Comparison of ENCODE assay signal across 8 cellular contexts in genomic region chr7:4610768-4611467, GRCh38.
DNase-seq lines count a peak whose midpoint lies in the region; ATAC-seq, FAIRE-seq and TF ChIP-seq lines count a peak whose summit lies in the region.

No MANE protein-coding gene starts in this region.

- H3K27me3 ChIP-seq in BJ (ENCODE audit: control insufficient read depth, insufficient read depth, low read length) (no peaks in the 10 kb centered on the region), gastroesophageal sphincter (peaks cover 5% of the 10 kb centered on the region)

- 47 to 50% methylated on average over 8 of the region's 8 CpGs for WGBS in gastroesophageal sphincter (ENCODE audit: low coverage in 1 of 2), 2 donors

- intact Hi-C loops in activated T-helper 2 cell treated with anti-CD3 and anti-CD28 coated beads, Interferon-gamma antibody, Interleukin-2, Interleukin-4, amounts not matched to agents 10 μg/mL and 5 μg/mL and 100 μg/mL, durations not matched to agents 14 hours and 24 hours and 36 hours (cut with micrococcal nuclease) = loop anchor here (1.0 to 2.0 kb wide), 2 partner anchors 74 to 142 kb away; no protein-coding TSS in a partner anchor
- intact Hi-C loops in posterior vena cava (cut with DNase I) = loop anchor here in 1 of 2 donors (1.0 kb wide), 1 partner anchor 20 kb away; no protein-coding TSS in a partner anchor

- POLR2A ChIA-PET in BJ (lab: Charles Lee) = no interaction called here

- H3K36me3 Mint-ChIP-seq in activated T-helper 2 cell treated with anti-CD3 and anti-CD28 coated beads, Interferon-gamma antibody, Interleukin-2, Interleukin-4, amounts not matched to agents 10 μg/mL and 5 μg/mL and 100 μg/mL, durations not matched to agents 14 hours and 24 hours and 36 hours (ENCODE audit: low read depth) = no peaks in the 10 kb centered on the region

- ATAC-seq in gastroesophageal sphincter = peak; percentile 64
- ATAC-seq in HG03095 (IDR thresholded peaks at IDR 0.05; ENCODE audit: unreplicated experiment) = no peak

- no peak for TF ChIP-seq EP300 in gastroesophageal sphincter (IDR thresholded peaks at IDR 0.05)

- H3K27ac ChIP-seq in gastroesophageal sphincter = no peak overlapping the region

- H3K27ac Mint-ChIP-seq in activated T-helper 2 cell treated with anti-CD3 and anti-CD28 coated beads, Interferon-gamma antibody, Interleukin-2, Interleukin-4, amounts not matched to agents 10 μg/mL and 5 μg/mL and 100 μg/mL, durations not matched to agents 14 hours and 24 hours and 36 hours = no peak overlapping the region

- H3K36me3 ChIP-seq in BJ (ENCODE audit: control insufficient read depth, insufficient read depth, low read length) = no peaks in the 10 kb centered on the region
- no peaks in the 10 kb centered on the region for H3K36me3 ChIP-seq in gastroesophageal sphincter

- peak; percentile 80 for FAIRE-seq in GM19239 (lab: Jason Lieb, UNC)

- H3K4me1 Mint-ChIP-seq in activated T-helper 2 cell treated with anti-CD3 and anti-CD28 coated beads, Interferon-gamma antibody, Interleukin-2, Interleukin-4, amounts not matched to agents 10 μg/mL and 5 μg/mL and 100 μg/mL, durations not matched to agents 14 hours and 24 hours and 36 hours (ENCODE audit: low read depth) = peaks cover 9% of the 10 kb centered on the region

- DNase-seq in BJ (ENCODE audit: low read depth) (no peak), GM19239 (ENCODE audit: insufficient read length, low spot score) (peak; percentile 59), RPMI8226 (peak; percentile 79), posterior vena cava (ENCODE audit: low spot score) (peak; percentile 53)
- DNase-seq in Jurkat, Clone E6-1 (ENCODE audit: low read depth, low spot score) = peak; percentile 61
- DNase-seq in activated T-helper 2 cell treated with anti-CD3 and anti-CD28 coated beads, Interferon-gamma antibody, Interleukin-2, Interleukin-4, amounts not matched to agents 10 μg/mL and 5 μg/mL and 100 μg/mL, durations not matched to agents 14 hours and 24 hours and 36 hours (ENCODE audit: low spot score) = peak; percentile 30

- H3K27me3 Mint-ChIP-seq in activated T-helper 2 cell treated with anti-CD3 and anti-CD28 coated beads, Interferon-gamma antibody, Interleukin-2, Interleukin-4, amounts not matched to agents 10 μg/mL and 5 μg/mL and 100 μg/mL, durations not matched to agents 14 hours and 24 hours and 36 hours (ENCODE audit: low read depth) = no peaks in the 10 kb centered on the region

- no peak for TF ChIP-seq POLR2A in gastroesophageal sphincter (IDR thresholded peaks at IDR 0.05)

- no peaks in the 10 kb centered on the region for H3K9me3 Mint-ChIP-seq in activated T-helper 2 cell treated with anti-CD3 and anti-CD28 coated beads, Interferon-gamma antibody, Interleukin-2, Interleukin-4, amounts not matched to agents 10 μg/mL and 5 μg/mL and 100 μg/mL, durations not matched to agents 14 hours and 24 hours and 36 hours

- TF ChIP-seq CTCF in BJ (IDR thresholded peaks at IDR 0.05; ENCODE audit: insufficient read depth, low read depth, low read length) (peak; percentile 77), gastroesophageal sphincter (IDR thresholded peaks at IDR 0.05) (peak; percentile 72 to 87 (median 83))

- H3K9me3 ChIP-seq in gastroesophageal sphincter = no peaks in the 10 kb centered on the region

- CTCF ChIA-PET in BJ (lab: Yijun Ruan, JAX) = interaction anchor here (0.9 to 5.5 kb wide), 9 partner anchors 16 to 187 kb away, joined by 3 to 57 read pairs (median 3); no protein-coding TSS in a partner anchor

- no peak overlapping the region for H3K4me3 ChIP-seq in BJ (ENCODE audit: low read depth, low read length)
- H3K4me3 ChIP-seq in Jurkat, Clone E6-1 (ENCODE audit: low read length) = no peak overlapping the region
- H3K4me3 ChIP-seq in gastroesophageal sphincter = no peak overlapping the region

- H3K4me3 Mint-ChIP-seq in activated T-helper 2 cell treated with anti-CD3 and anti-CD28 coated beads, Interferon-gamma antibody, Interleukin-2, Interleukin-4, amounts not matched to agents 10 μg/mL and 5 μg/mL and 100 μg/mL, durations not matched to agents 14 hours and 24 hours and 36 hours (ENCODE audit: low read depth) = no peak overlapping the region

- H3K4me1 ChIP-seq in gastroesophageal sphincter = peaks cover 0 to 10% (median 6%) of the 10 kb centered on the region in 3 donors
